Comparison of ENCODE assay signal across 10 cellular contexts in the genomic region with DNA sequence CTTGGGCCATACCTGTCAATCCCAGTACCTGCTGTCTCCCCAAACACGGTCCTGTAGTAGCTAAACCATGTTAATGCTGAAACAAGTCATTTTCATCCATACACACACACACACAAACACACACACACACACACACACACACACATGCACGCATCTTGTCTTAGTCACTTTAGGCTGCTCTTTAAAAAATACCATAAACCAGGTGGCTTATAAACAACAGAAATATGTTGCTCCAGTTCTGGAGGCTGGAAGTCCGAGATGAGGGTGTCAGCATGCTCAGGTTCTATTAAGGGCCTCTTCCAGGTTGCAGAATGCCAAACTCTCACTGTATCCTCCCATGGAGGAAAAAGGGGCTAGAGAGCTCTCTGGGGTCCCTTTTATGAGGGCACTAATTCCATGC.
"Had no signal": no experiment of that assay in that cellular context is flagged by ENCODE, and none has a peak within 500 bp of the region (broad histone marks: within the 10 kb centered on the region; RNA-seq: fewer than 3 reads in every experiment).

No MANE protein-coding gene starts in this region.

- ATAC-seq: K562 had no signal

- H3K27ac Mint-ChIP-seq: HFFc6 had no signal

- DNase-seq: GM23248, H9, HCEC 1CT, HFFc6, IMR-90, KG1 had no signal

- FAIRE-seq: H1, H54, K562 had no signal

- H3K4me3 ChIP-seq: GM23248, K562 had no signal

- H2AFZ ChIP-seq: GM23248 had no signal

- H3K27ac ChIP-seq: GM23248, HL-60 had no signal

- H3K4me3 Mint-ChIP-seq: H9, HFFc6 had no signal

- H3K9me3 Mint-ChIP-seq: HFFc6 had no signal
